ENCODE assay signal across 20 cellular contexts in genomic region chr6:126056355-126057004, GRCh38.
"Had no signal": no experiment of that assay in that cellular context is flagged by ENCODE, and none has a peak within 500 bp of the region (broad histone marks: within the 10 kb centered on the region; RNA-seq: fewer than 3 reads in every experiment).

No MANE protein-coding gene starts in this region.

- H3K27me3 ChIP-seq: ascending aorta, gastrocnemius medialis, left lung, ovary, stomach, testis had no signal

- H3K4me3 ChIP-seq: ascending aorta, coronary artery, gastrocnemius medialis, left lung, mucosa of descending colon, ovary, stomach, testis had no signal

- H3K4me3 Mint-ChIP-seq: activated T-cell treated with anti-CD3 and anti-CD28 coated beads, Interleukin-2, amount 50 U/mL, for 72 hours; naive thymus-derived CD4-positive, alpha-beta T cell; stimulated activated effector memory CD8-positive, alpha-beta T cell treated with anti-CD3 and anti-CD28 coated beads, Interleukin-12 subunit alpha, Interleukin-12 subunit beta, amount 100 ng/mL, for 72 hours; T-helper 2 cell treated with Interferon-gamma antibody and Interleukin-4, amounts not matched to agents 5 μg/mL and 100 μg/mL, for 36 hours; type B pancreatic cell had no signal

- ATAC-seq: activated T-cell treated with anti-CD3 and anti-CD28 coated beads, Interleukin-2, amount 50 U/mL, for 72 hours; gastrocnemius medialis; left lung; naive thymus-derived CD4-positive, alpha-beta T cell; sciatic nerve; stimulated activated effector memory CD8-positive, alpha-beta T cell treated with anti-CD3 and anti-CD28 coated beads, Interleukin-12 subunit alpha, Interleukin-12 subunit beta, amount 100 ng/mL, for 72 hours had no signal

- H3K9me3 Mint-ChIP-seq: activated T-cell treated with anti-CD3 and anti-CD28 coated beads, Interleukin-2, amount 50 U/mL, for 72 hours; stimulated activated effector memory CD8-positive, alpha-beta T cell treated with anti-CD3 and anti-CD28 coated beads, Interleukin-12 subunit alpha, Interleukin-12 subunit beta, amount 100 ng/mL, for 72 hours; T-helper 2 cell treated with Interferon-gamma antibody and Interleukin-4, amounts not matched to agents 5 μg/mL and 100 μg/mL, for 36 hours; type B pancreatic cell had no signal

- H3K27ac Mint-ChIP-seq: activated T-cell treated with anti-CD3 and anti-CD28 coated beads, Interleukin-2, amount 50 U/mL, for 72 hours; stimulated activated effector memory CD8-positive, alpha-beta T cell treated with anti-CD3 and anti-CD28 coated beads, Interleukin-12 subunit alpha, Interleukin-12 subunit beta, amount 100 ng/mL, for 72 hours; T-helper 2 cell treated with Interferon-gamma antibody and Interleukin-4, amounts not matched to agents 5 μg/mL and 100 μg/mL, for 36 hours; type B pancreatic cell had no signal

- H3K36me3 ChIP-seq: ascending aorta, left lung, ovary had no signal

- DNase-seq: activated CD4-positive, alpha-beta T cell treated with anti-CD3 and anti-CD28 coated beads for 1 hour; activated effector memory CD4-positive, alpha-beta T cell treated with anti-CD3 and anti-CD28 coated beads, Interleukin-2, amount 50 U/mL, for 16 hours; activated naive CD4-positive, alpha-beta T cell treated with anti-CD3 and anti-CD28 coated beads, Interleukin-2, amount 50 U/mL, for 16 hours; activated T-cell treated with anti-CD3 and anti-CD28 coated beads, Interleukin-2, amount 50 U/mL, for 72 hours; gastrocnemius medialis; left lung; mammary epithelial cell; mucosa of descending colon; naive thymus-derived CD4-positive, alpha-beta T cell; ovary; SK-N-SH; stimulated activated CD4-positive, alpha-beta T cell treated with anti-CD3 and anti-CD28 coated beads, Interleukin-4, amount 100 ng/mL, for 24 hours; stomach; testis had no signal

- H3K27ac ChIP-seq: ascending aorta, coronary artery, gastrocnemius medialis, left lung, ovary, stomach, testis had no signal

- H3K4me1 ChIP-seq: left lung had no signal

- H3K27me3 Mint-ChIP-seq: naive thymus-derived CD4-positive, alpha-beta T cell; type B pancreatic cell had no signal

- H3K9me3 ChIP-seq: ascending aorta, gastrocnemius medialis, left lung, mucosa of descending colon, ovary, SK-N-SH, stomach, testis had no signal

- H3K4me1 Mint-ChIP-seq: stimulated activated effector memory CD8-positive, alpha-beta T cell treated with anti-CD3 and anti-CD28 coated beads, Interleukin-12 subunit alpha, Interleukin-12 subunit beta, amount 100 ng/mL, for 72 hours had no signal
